8 cellular contexts compared by ENCODE assay signal in genomic region chr17:7717756-7718350, GRCh38. TPM values are rescaled to one million over a fixed set of nuclear protein-coding genes. Genes with fewer than 3 reads are reported as not detected.
DNase-seq lines count a peak whose midpoint lies in the region; ATAC-seq, FAIRE-seq and TF ChIP-seq lines count a peak whose summit lies in the region.

No MANE protein-coding gene starts in this region.

- no peak overlapping the region for H3K9ac ChIP-seq in HUES6 (ENCODE audit: low read length)
- H3K9ac ChIP-seq in keratinocyte (ENCODE audit: control insufficient read depth, extremely low read depth, insufficient read depth, low read length): peak overlapping the region; percentile 73

- H3K4me3 Mint-ChIP-seq in activated naive CD8-positive, alpha-beta T cell treated with anti-CD3 and anti-CD28 coated beads, Interleukin-2, amount 50 U/mL, for 24 hours: peak overlapping the region; percentile 73

- no peaks in the 10 kb centered on the region for H3K9me1 ChIP-seq in keratinocyte (ENCODE audit: control insufficient read depth, extremely low read depth, insufficient read depth, low read length)

- no peaks in the 10 kb centered on the region for H3K9me3 ChIP-seq in HUES6 (ENCODE audit: control insufficient read depth, insufficient read depth, low read depth, low read length)
- H3K9me3 ChIP-seq in keratinocyte (ENCODE audit: control insufficient read depth, low read depth, low read length): no peaks in the 10 kb centered on the region
- no peaks in the 10 kb centered on the region for H3K9me3 ChIP-seq in stomach

- TF ChIP-seq CTCF in AG04449 (IDR thresholded peaks at IDR 0.05; ENCODE audit: insufficient read depth, low read length, missing control alignments) (no peak), keratinocyte (optimal IDR thresholded peaks at IDR 0.05 in 1 of 3, IDR thresholded peaks at IDR 0.05 in 1 of 3, conservative IDR thresholded peaks at IDR 0.05 in 1 of 3; ENCODE audit: extremely low read depth in 1 of 3, insufficient read depth in 2 of 3, low read length in 3 of 3) (no peak), stomach (IDR thresholded peaks at IDR 0.05) (no peak)

- H3K4me2 ChIP-seq in keratinocyte (ENCODE audit: control insufficient read depth, extremely low read depth, insufficient read depth, low read depth, low read length): peak overlapping the region; percentile 93

- dilution Hi-C loops in keratinocyte (cut with MboI; ENCODE audit: extremely low pct_ligation_motif_present, low sequenced_read_pairs): no loop called here

- peaks cover 32% of the 10 kb centered on the region for H3K27me3 ChIP-seq in HUES6 (ENCODE audit: control insufficient read depth, insufficient read depth, low read length)
- peaks cover 21% of the 10 kb centered on the region for H3K27me3 ChIP-seq in keratinocyte (ENCODE audit: control insufficient read depth, extremely low read depth, insufficient read depth, low read length)
- peaks cover 0 to 85% (median 28%) of the 10 kb centered on the region in 3 donors for H3K27me3 ChIP-seq in stomach

- no peak for TF ChIP-seq POLR2A in stomach (IDR thresholded peaks at IDR 0.05)

- H4K20me1 ChIP-seq in keratinocyte (ENCODE audit: control insufficient read depth, extremely low read depth, insufficient read depth, low read length): no peaks in the 10 kb centered on the region

- H3K27ac ChIP-seq in HUES6 (ENCODE audit: low read depth, low read length) (no peak overlapping the region), keratinocyte (ENCODE audit: control insufficient read depth, insufficient read depth, low read length) (no peak overlapping the region), stomach (peak overlapping the region in 3 of 5 donors; percentile 60 to 71 (median 69))

- intact Hi-C loops in stomach (cut with DNase I; ENCODE audit: low total_unique reads): no loop called here
- intact Hi-C loops in posterior vena cava (cut with DNase I): no loop called here

- FAIRE-seq in keratinocyte (lab: Jason Lieb, UNC): no peak

- no peak for TF ChIP-seq EP300 in stomach (IDR thresholded peaks at IDR 0.05)

- H3K4me1 ChIP-seq in HUES6 (ENCODE audit: control insufficient read depth, insufficient read depth, low read length) (peaks cover 18% of the 10 kb centered on the region), keratinocyte (ENCODE audit: control insufficient read depth, extremely low read depth, insufficient read depth, low read length) (peaks cover 4% of the 10 kb centered on the region), stomach (peaks cover 17 to 25% (median 23%) of the 10 kb centered on the region in 4 donors)

- ATAC-seq in activated naive CD8-positive, alpha-beta T cell treated with anti-CD3 and anti-CD28 coated beads, Interleukin-2, amount 50 U/mL, for 24 hours: no peak
- ATAC-seq in HG03571 (IDR thresholded peaks at IDR 0.05; ENCODE audit: unreplicated experiment): no peak

- H3K36me3 ChIP-seq in HUES6 (ENCODE audit: control insufficient read depth, insufficient read depth, low read length) (no peaks in the 10 kb centered on the region), keratinocyte (ENCODE audit: control insufficient read depth in 2 of 2, extremely low read depth in 1 of 2, insufficient read depth in 2 of 2, low read length in 2 of 2) (no peaks in the 10 kb centered on the region), stomach (no peaks in the 10 kb centered on the region)

- no peaks in the 10 kb centered on the region for H3K79me2 ChIP-seq in keratinocyte (ENCODE audit: control insufficient read depth, insufficient read depth, low read length)

- POLR2A ChIA-PET in AG04449 (lab: Yijun Ruan, JAX): no interaction called here

- 2 to 10% (median 5%) methylated on average over 16 of the region's 16 CpGs for WGBS in stomach, 5 donors

- H3K9me3 Mint-ChIP-seq in activated naive CD8-positive, alpha-beta T cell treated with anti-CD3 and anti-CD28 coated beads, Interleukin-2, amount 50 U/mL, for 24 hours: no peaks in the 10 kb centered on the region

- peak overlapping the region; percentile 83 for H2AFZ ChIP-seq in keratinocyte (ENCODE audit: control insufficient read depth, low read length)

- DNase-seq in AG04449 (ENCODE audit: low read depth, low spot score): no peak
- DNase-seq in activated naive CD8-positive, alpha-beta T cell treated with anti-CD3 and anti-CD28 coated beads, Interleukin-2, amount 50 U/mL, for 24 hours: no peak
- no peak for DNase-seq in keratinocyte (ENCODE audit: low read depth, low spot score)
- no peak for DNase-seq in stomach
- no peak for DNase-seq in NCI-H345 treated with DMSO at 0.1 percent for 48 hours (lab: John Stamatoyannopoulos, UW; ENCODE audit: unreplicated experiment)
- no peak for DNase-seq in posterior vena cava (ENCODE audit: low spot score)

- no peak overlapping the region for H3K27ac Mint-ChIP-seq in activated naive CD8-positive, alpha-beta T cell treated with anti-CD3 and anti-CD28 coated beads, Interleukin-2, amount 50 U/mL, for 24 hours

- H3K36me3 Mint-ChIP-seq in activated naive CD8-positive, alpha-beta T cell treated with anti-CD3 and anti-CD28 coated beads, Interleukin-2, amount 50 U/mL, for 24 hours (ENCODE audit: low read depth): no peaks in the 10 kb centered on the region

- H3K4me3 ChIP-seq in AG04449 (ENCODE audit: low read depth, low read length) (peak overlapping the region; percentile 71), HUES6 (ENCODE audit: low read depth, low read length) (peak overlapping the region; percentile 80), keratinocyte (ENCODE audit: control insufficient read depth in 2 of 3, extremely low read depth in 1 of 3, insufficient read depth in 2 of 3, low read depth in 1 of 3, low read length in 3 of 3) (peak overlapping the region; percentile 60 to 91 (median 79)), stomach (peak overlapping the region; percentile 52 to 69 (median 58))

- CTCF ChIA-PET in AG04449 (lab: Yijun Ruan, JAX): interaction anchor here (1.0 to 4.1 kb wide), 8 partner anchors 11 to 202 kb away, joined by 3 to 35 read pairs (median 4); partner anchors contain the start of gene EFNB3

- peaks cover 69% of the 10 kb centered on the region for H3K27me3 Mint-ChIP-seq in activated naive CD8-positive, alpha-beta T cell treated with anti-CD3 and anti-CD28 coated beads, Interleukin-2, amount 50 U/mL, for 24 hours

- peaks cover 13% of the 10 kb centered on the region for H3K4me1 Mint-ChIP-seq in activated naive CD8-positive, alpha-beta T cell treated with anti-CD3 and anti-CD28 coated beads, Interleukin-2, amount 50 U/mL, for 24 hours

RNA-seq across cellular contexts. Expression of gene DNAH2, which starts 0.3 kb away (rescaled TPM):
- 0.13 to 0.36 TPM (median 0.13 TPM) in 3 replicates for polyA plus RNA-seq in keratinocyte
- polyA plus RNA-seq in keratinocyte (2011; ENCODE audit: low read depth): not detected
- polyA plus RNA-seq in keratinocyte (2011; cell fraction: cytosol; rRNA removed): 0.12 and 0.14 TPM in 2 replicates
- 0.39 and 0.52 TPM in 2 replicates for polyA plus RNA-seq in keratinocyte (2011; cell fraction: nucleus; rRNA removed)
- polyA plus RNA-seq in keratinocyte (2012; ENCODE audit: low replicate concordance): 0.03 and 0.25 TPM in 2 replicates
- 0.10 to 0.92 TPM (median 0.13 TPM) in 3 replicates for polyA minus RNA-seq in keratinocyte
- polyA minus RNA-seq in keratinocyte (2011; cell fraction: cytosol; rRNA and poly(A)+ RNA removed): not detected
- 0.11 and 0.54 TPM in 2 replicates for polyA minus RNA-seq in keratinocyte (2011; cell fraction: nucleus; rRNA and poly(A)+ RNA removed)
- total RNA-seq in stomach: 1 to 10 TPM in 1 of 5 donors, under 1 TPM in 3, not detected in 1; under 0.01 to 8.0 (median 0.24) TPM
- polyA plus RNA-seq in stomach: under 1 TPM in 2 of 3 donors, not detected in 1; 0.08 to 0.31 TPM
- total RNA-seq in posterior vena cava: 1 to 10 TPM in 1 of 2 donors, under 1 TPM in 1; 0.19 to 1.3 TPM

RNA-seq across cellular contexts. Expression of gene EFNB3, which starts 12.9 kb away (rescaled TPM):
- polyA plus RNA-seq in keratinocyte (3.1 to 4.1 TPM (median 3.1 TPM) in 3 replicates), stomach (1 to 10 TPM in 1 of 3 donors, under 1 TPM in 2; 0.31 to 1.6 (median 0.92) TPM)
- polyA plus RNA-seq in keratinocyte (2011; ENCODE audit: low read depth): 0.24 TPM
- 2.1 and 2.3 TPM in 2 replicates for polyA plus RNA-seq in keratinocyte (2011; cell fraction: cytosol; rRNA removed)
- polyA plus RNA-seq in keratinocyte (2011; cell fraction: nucleus; rRNA removed): 3.3 and 4.3 TPM in 2 replicates
- 0.48 and 3.3 TPM in 2 replicates for polyA plus RNA-seq in keratinocyte (2012; ENCODE audit: low replicate concordance)
- 3.7 to 4.0 TPM (median 4.0 TPM) in 3 replicates for polyA minus RNA-seq in keratinocyte
- polyA minus RNA-seq in keratinocyte (2011; cell fraction: cytosol; rRNA and poly(A)+ RNA removed): 2.3 TPM
- polyA minus RNA-seq in keratinocyte (2011; cell fraction: nucleus; rRNA and poly(A)+ RNA removed): 0.95 and 2.0 TPM in 2 replicates
- total RNA-seq in stomach (1 to 10 TPM in 2 of 5 donors, under 1 TPM in 1, not detected in 2; 0.29 to 2.9 (median 2.2) TPM), posterior vena cava (under 1 TPM; 0.19 to 0.42 TPM)

RNA-seq across cellular contexts. Expression of gene WRAP53, which starts 29.6 kb away (rescaled TPM):
- polyA plus RNA-seq in keratinocyte (7.7 to 10.6 TPM (median 8.2 TPM) in 3 replicates), stomach (10 to 100 TPM in 2 of 3 donors, 1 to 10 TPM in 1; 8.6 to 12.6 (median 11.6) TPM)
- 4.2 TPM for polyA plus RNA-seq in keratinocyte (2011; ENCODE audit: low read depth)
- polyA plus RNA-seq in keratinocyte (2011; cell fraction: cytosol; rRNA removed): 5.0 and 7.1 TPM in 2 replicates
- polyA plus RNA-seq in keratinocyte (2011; cell fraction: nucleus; rRNA removed): 10.7 and 12.3 TPM in 2 replicates
- polyA plus RNA-seq in keratinocyte (2012; ENCODE audit: low replicate concordance): 5.3 and 11.5 TPM in 2 replicates
- 5.6 to 12.4 TPM (median 5.7 TPM) in 3 replicates for polyA minus RNA-seq in keratinocyte
- polyA minus RNA-seq in keratinocyte (2011; cell fraction: cytosol; rRNA and poly(A)+ RNA removed): 11.5 TPM
- 3.0 and 4.3 TPM in 2 replicates for polyA minus RNA-seq in keratinocyte (2011; cell fraction: nucleus; rRNA and poly(A)+ RNA removed)
- total RNA-seq in stomach (1 to 10 TPM; 1.8 to 3.9 (median 2.9) TPM), posterior vena cava (1 to 10 TPM; 4.8 to 5.0 TPM)

RNA-seq across cellular contexts. Expression of gene TP53, which starts 30.6 kb away (rescaled TPM):
- polyA plus RNA-seq in keratinocyte: 14.3 to 60.6 TPM (median 22.0 TPM) in 3 replicates
- 16.8 TPM for polyA plus RNA-seq in keratinocyte (2011; ENCODE audit: low read depth)
- polyA plus RNA-seq in keratinocyte (2011; cell fraction: cytosol; rRNA removed): 35.0 and 36.1 TPM in 2 replicates
- 36.5 and 39.6 TPM in 2 replicates for polyA plus RNA-seq in keratinocyte (2011; cell fraction: nucleus; rRNA removed)
- 50.1 and 53.5 TPM in 2 replicates for polyA plus RNA-seq in keratinocyte (2012; ENCODE audit: low replicate concordance)
- polyA minus RNA-seq in keratinocyte: 25.2 to 92.7 TPM (median 31.7 TPM) in 3 replicates
- 33.6 TPM for polyA minus RNA-seq in keratinocyte (2011; cell fraction: cytosol; rRNA and poly(A)+ RNA removed)
- polyA minus RNA-seq in keratinocyte (2011; cell fraction: nucleus; rRNA and poly(A)+ RNA removed): 12.7 and 25.4 TPM in 2 replicates
- 10 to 100 TPM in 4 of 5 donors, 1 to 10 TPM in 1; 5.8 to 34.8 (median 25.2) TPM for total RNA-seq in stomach
- 10 to 100 TPM; 12.3 to 26.4 (median 13.0) TPM for polyA plus RNA-seq in stomach
- total RNA-seq in posterior vena cava: 10 to 100 TPM; 30.6 to 37.3 TPM

Comparison
In these comparisons a context has a peak if more than half of its experiments do, and no peak if none do; other contexts are left out.
1. H3K27ac ChIP-seq: peak in stomach (3 of 5); none in HUES6 (single experiment) and keratinocyte (single experiment).
2. Peak in every context shown above with its lines, with median percentiles within 50 percentile points of each other: H3K4me3 ChIP-seq.